Comparison of ENCODE assay signal across 19 cellular contexts in genomic region chr3:73401058-73401457, GRCh38.
DNase-seq lines count a peak whose midpoint lies in the region; ATAC-seq, FAIRE-seq and TF ChIP-seq lines count a peak whose summit lies in the region.
"Had no signal": no experiment of that assay in that cellular context is flagged by ENCODE, and none has a peak within 500 bp of the region (broad histone marks: within the 10 kb centered on the region; RNA-seq: fewer than 3 reads in every experiment).

No MANE protein-coding gene starts in this region.

- peaks cover 39% of the 10 kb centered on the region for H3K4me1 Mint-ChIP-seq in nephron

- H3K9me3 ChIP-seq in tibial artery: no peaks in the 10 kb centered on the region
- H3K9me3 ChIP-seq: HAP-1 had no signal

- H3K4me3 ChIP-seq in fibroblast of mammary gland (ENCODE audit: control insufficient read depth, low read depth, low read length): no peak overlapping the region
- H3K4me3 ChIP-seq in tibial artery: no peak overlapping the region
- H3K4me3 ChIP-seq: HAP-1 had no signal

- H3K27ac ChIP-seq in tibial artery: no peak overlapping the region

- no peak for FAIRE-seq in H54 (lab: Jason Lieb, UNC)
- FAIRE-seq: G401.6, GM12892 had no signal

- peaks cover 14 to 37% (median 29%) of the 10 kb centered on the region in 3 donors for H3K36me3 ChIP-seq in tibial artery
- H3K36me3 ChIP-seq: HAP-1 had no signal

- DNase-seq in AG08395 (ENCODE audit: low spot score) (peak; percentile 29), HT1080 (ENCODE audit: low read depth) (peak; percentile 7), fibroblast of mammary gland (ENCODE audit: low read depth) (peak; percentile 26), H54 (ENCODE audit: insufficient read length, low spot score) (no peak), retina (no peak), tibial artery (no peak)
- DNase-seq: activated CD4-positive, alpha-beta T cell treated with anti-CD3 and anti-CD28 coated beads for 48 hours; activated CD8-positive, alpha-beta memory T cell treated with anti-CD3 and anti-CD28 coated beads, Interleukin-2, amount 50 U/mL, for 48 hours; activated naive CD4-positive, alpha-beta T cell treated with Interleukin-2 at 50 U/mL for 16 hours; cortex of kidney; naive B cell; NCI-H69; PC-3; stimulated activated naive CD4-positive, alpha-beta T cell had no signal

- peaks cover 0 to 42% (median 8%) of the 10 kb centered on the region in 4 donors for H3K4me1 ChIP-seq in tibial artery
- H3K4me1 ChIP-seq: HAP-1 had no signal

- TF ChIP-seq POLR2A in H54 (IDR thresholded peaks at IDR 0.05; ENCODE audit: low read depth, low read length): no peak

- peaks cover 74% of the 10 kb centered on the region for H3K36me3 Mint-ChIP-seq in nephron (ENCODE audit: low read depth)
- H3K36me3 Mint-ChIP-seq: naive B cell had no signal

- H3K27me3 ChIP-seq in tibial artery: no peaks in the 10 kb centered on the region

- no peak for ATAC-seq in GM21423 (IDR thresholded peaks at IDR 0.05; ENCODE audit: unreplicated experiment)
- ATAC-seq: PC-3 had no signal

- H3K27ac Mint-ChIP-seq in nephron: peak overlapping the region; percentile 17 to 72 (median 44)
- H3K27ac Mint-ChIP-seq: naive B cell had no signal

- intact Hi-C loops in tibial artery (cut with DNase I; ENCODE audit: low total_unique reads): no loop called here

- no peak for TF ChIP-seq CTCF in fibroblast of mammary gland (conservative IDR thresholded peaks at IDR 0.05; ENCODE audit: control insufficient read depth, insufficient read depth, low read depth, low read length)
- TF ChIP-seq CTCF in nephron (IDR thresholded peaks at IDR 0.05; ENCODE audit: unreplicated experiment in 3 of 3): no peak
- TF ChIP-seq CTCF in tibial artery (IDR thresholded peaks at IDR 0.05): no peak

- no peaks in the 10 kb centered on the region for H3K27me3 Mint-ChIP-seq in nephron (ENCODE audit: low read depth)

- H3K9me3 Mint-ChIP-seq in nephron: no peaks in the 10 kb centered on the region

- H3K4me3 Mint-ChIP-seq in nephron: no peak overlapping the region
- H3K4me3 Mint-ChIP-seq: naive B cell had no signal

Comparison
In these comparisons a context has a peak if more than half of its experiments do, and no peak if none do; other contexts are left out.
1. DNase-seq: peak in AG08395 (single experiment), HT1080 (single experiment) and fibroblast of mammary gland (single experiment); none in H54 (single experiment), retina (single experiment) and tibial artery (0 of 2).